In genomic region chr10:72257051-72257892, GRCh38 we compare ENCODE assay signal across 1 cellular context.
A peak's percentile ranks its signal among the peaks of the same experiment; 100 is the strongest.
TF ChIP-seq lines count a peak whose summit lies in the region.

No MANE protein-coding gene starts in this region.

TF ChIP-seq in K562, 482 proteins besides CTCF, POLR2A, EP300 and RAD21 (continued from another document and continues in another):
- TF ChIP-seq ZBTB40 (IDR thresholded peaks at IDR 0.05) (peak; percentile 47; the same call in 1 of the 2 replicates), ZBTB40 (CRISPR knock-in tag; IDR thresholded peaks at IDR 0.05) (no peak), HDAC8 (tag; IDR thresholded peaks at IDR 0.05) (no peak), TARDBP (IDR thresholded peaks at IDR 0.05) (peak; percentile 83), ZNF408 (CRISPR knock-in tag; IDR thresholded peaks at IDR 0.05; ENCODE audit: low read depth) (no peak), RCOR1 (IDR thresholded peaks at IDR 0.05; ENCODE audit: borderline replicate concordance in 1 of 2, low read depth in 2 of 2, low read length in 2 of 2) (peak in 1 of 2 experiments; percentile 95; a peak in 3 of 4 replicates), RBM34 (IDR thresholded peaks at IDR 0.05; ENCODE audit: borderline replicate concordance, insufficient read depth, low read length) (no peak), HDAC1 (IDR thresholded peaks at IDR 0.05) (peak in 1 of 2 experiments; percentile 75; a peak in 1 of 4 replicates), HOXB6 (CRISPR knock-in tag; IDR thresholded peaks at IDR 0.05; ENCODE audit: borderline replicate concordance) (no peak), GATA2 (CRISPR knock-in tag; IDR thresholded peaks at IDR 0.05) (peak; percentile 79), CTBP1 (IDR thresholded peaks at IDR 0.05; ENCODE audit: borderline replicate concordance) (peak; percentile 67; the same call in 1 of the 2 replicates), CREM (IDR thresholded peaks at IDR 0.05; ENCODE audit: low read depth) (no peak), NCOA6 (IDR thresholded peaks at IDR 0.05) (no peak), ZNF407 (IDR thresholded peaks at IDR 0.05; ENCODE audit: low read depth) (peak; percentile 55; the same call in 1 of the 2 replicates), ZMIZ1 (IDR thresholded peaks at IDR 0.05; ENCODE audit: low read depth in 2 of 2, low read length in 2 of 2) (peak in 1 of 2 experiments; percentile 50; a peak in 1 of 4 replicates), ZNF3 (CRISPR knock-in tag; IDR thresholded peaks at IDR 0.05) (peak; percentile 47; the same call in 1 of the 2 replicates), ZNF592 (IDR thresholded peaks at IDR 0.05) (peak; percentile 59; the same call in 1 of the 2 replicates), ELF1 (tag; IDR thresholded peaks at IDR 0.05) (0 out of 2 replicates have a peak, but pooled peaks have one; percentile 38), ZFP1 (CRISPR knock-in tag; IDR thresholded peaks at IDR 0.05) (peak; percentile 20; the same call in 1 of the 2 replicates), ELF2 (CRISPR knock-in tag; IDR thresholded peaks at IDR 0.05) (peak; percentile 64; the same call in 1 of the 2 replicates)
